Comparison of ENCODE assay signal across 19 cellular contexts in genomic region chr16:87791295-87792204, GRCh38. TPM values are rescaled to one million over a fixed set of nuclear protein-coding genes. Genes with fewer than 3 reads are reported as not detected.
DNase-seq lines count a peak whose midpoint lies in the region; ATAC-seq and TF ChIP-seq lines count a peak whose summit lies in the region.
"Had no signal": no experiment of that assay in that cellular context is flagged by ENCODE, and none has a peak within 500 bp of the region (broad histone marks: within the 10 kb centered on the region; RNA-seq: fewer than 3 reads in every experiment).

No MANE protein-coding gene starts in this region.

- TF ChIP-seq CTCF in sigmoid colon (IDR thresholded peaks at IDR 0.05) (no peak), CD14-positive monocyte (IDR thresholded peaks at IDR 0.05) (no peak)

- H3K4me3 ChIP-seq in H7 (ENCODE audit: insufficient read depth, low read depth, low read length) (no peak overlapping the region), sigmoid colon (no peak overlapping the region)
- H3K4me3 ChIP-seq: HAP-1, heart right ventricle, lower lobe of right lung had no signal

- H3K4me1 ChIP-seq in sigmoid colon: peaks cover 0 to 42% (median 11%) of the 10 kb centered on the region in 4 donors
- H3K4me1 ChIP-seq: HAP-1, lower lobe of right lung had no signal

- TF ChIP-seq EP300 in sigmoid colon (IDR thresholded peaks at IDR 0.05): no peak

- peak overlapping the region; percentile 67 to 90 (median 76) for H3K27ac ChIP-seq in sigmoid colon
- H3K27ac ChIP-seq: lower lobe of right lung had no signal

- TF ChIP-seq POLR2A in sigmoid colon (IDR thresholded peaks at IDR 0.05): no peak

- no peaks in the 10 kb centered on the region for H3K36me3 ChIP-seq in H7 (replicated peaks; ENCODE audit: control insufficient read depth, insufficient read depth, low read length)
- no peaks in the 10 kb centered on the region for H3K36me3 ChIP-seq in sigmoid colon
- H3K36me3 ChIP-seq: HAP-1, heart right ventricle, lower lobe of right lung had no signal

- H3K36me3 Mint-ChIP-seq in CD14-positive monocyte: no peaks in the 10 kb centered on the region

- intact Hi-C loops in sigmoid colon (cut with DNase I) (loop anchor here (5.0 kb wide), 1 partner anchor 61 kb away; no protein-coding TSS in a partner anchor), CD14-positive monocyte (cut with micrococcal nuclease) (no loop called here)

- no peaks in the 10 kb centered on the region for H3K27me3 ChIP-seq in H7 (ENCODE audit: control insufficient read depth, insufficient read depth, low read length)
- no peaks in the 10 kb centered on the region for H3K27me3 ChIP-seq in sigmoid colon

- ATAC-seq in HG02852 (IDR thresholded peaks at IDR 0.05; ENCODE audit: unreplicated experiment): no peak
- ATAC-seq in GM19463 (IDR thresholded peaks at IDR 0.05; ENCODE audit: unreplicated experiment): no peak
- no peak for ATAC-seq in HG03196 (IDR thresholded peaks at IDR 0.05; ENCODE audit: unreplicated experiment)
- ATAC-seq: effector memory CD8-positive, alpha-beta T cell; stimulated activated naive CD8-positive, alpha-beta T cell treated with anti-CD3 and anti-CD28 coated beads, Interleukin-15, Interleukin-2, amounts not matched to agents 100 U/mL and 50 U/mL, for 24 hours had no signal

- H3K9me3 Mint-ChIP-seq in CD14-positive monocyte: no peaks in the 10 kb centered on the region
- H3K9me3 Mint-ChIP-seq: activated T-helper 2 cell treated with anti-CD3 and anti-CD28 coated beads, Interferon-gamma antibody, Interleukin-2, Interleukin-4, amounts not matched to agents 10 μg/mL and 5 μg/mL and 100 μg/mL, durations not matched to agents 14 hours and 24 hours and 36 hours; CD4-positive, alpha-beta T cell; effector memory CD8-positive, alpha-beta T cell; T-helper 2 cell treated with Interferon-gamma antibody and Interleukin-4, amounts not matched to agents 5 μg/mL and 100 μg/mL, for 36 hours had no signal

- H3K27me3 Mint-ChIP-seq in CD14-positive monocyte (ENCODE audit: low read depth in 3 of 3): peaks cover 2 to 3% (median 3%) of the 10 kb centered on the region in 3 donors
- H3K27me3 Mint-ChIP-seq: CD4-positive, alpha-beta T cell had no signal

- H3K4me1 Mint-ChIP-seq in CD14-positive monocyte: peaks cover 12% of the 10 kb centered on the region

- H3K9me3 ChIP-seq in sigmoid colon: no peaks in the 10 kb centered on the region
- H3K9me3 ChIP-seq: HAP-1, heart right ventricle, lower lobe of right lung had no signal

- H3K27ac Mint-ChIP-seq in CD14-positive monocyte: peak overlapping the region in 2 of 7 donors; percentile 19 to 42
- H3K27ac Mint-ChIP-seq: activated T-helper 2 cell treated with anti-CD3 and anti-CD28 coated beads, Interferon-gamma antibody, Interleukin-2, Interleukin-4, amounts not matched to agents 10 μg/mL and 5 μg/mL and 100 μg/mL, durations not matched to agents 14 hours and 24 hours and 36 hours; CD4-positive, alpha-beta T cell; effector memory CD8-positive, alpha-beta T cell; T-helper 2 cell treated with Interferon-gamma antibody and Interleukin-4, amounts not matched to agents 5 μg/mL and 100 μg/mL, for 36 hours had no signal

- no peak overlapping the region for H3K4me3 Mint-ChIP-seq in CD14-positive monocyte
- H3K4me3 Mint-ChIP-seq: CD4-positive, alpha-beta T cell; effector memory CD8-positive, alpha-beta T cell; T-helper 2 cell treated with Interferon-gamma antibody and Interleukin-4, amounts not matched to agents 5 μg/mL and 100 μg/mL, for 36 hours had no signal

- WGBS in sigmoid colon, 2 donors: 84 to 87% methylated on average over 32 of the region's 32 CpGs

- DNase-seq in H7 (peak; percentile 77), anterior cingulate cortex (lab: John Stamatoyannopoulos, UW) (peak in 54 of 58 donors; percentile 9 to 91 (median 68)), inferior parietal cortex (ENCODE audit: extremely low spot score) (peak; percentile 53), sigmoid colon (no peak), CD14-positive monocyte (ENCODE audit: low spot score) (no peak)
- DNase-seq: activated CD4-positive, alpha-beta T cell treated with anti-CD3 and anti-CD28 coated beads, Interleukin-2, amount 50 U/mL, for 48 hours; CD4-positive, alpha-beta T cell; effector memory CD8-positive, alpha-beta T cell; lower lobe of right lung; MM.1S; NCI-H2227 treated with DMSO at 0.1 percent for 48 hours; stimulated activated naive CD8-positive, alpha-beta T cell treated with anti-CD3 and anti-CD28 coated beads, Interleukin-15, Interleukin-2, amounts not matched to agents 100 U/mL and 50 U/mL, for 24 hours had no signal

RNA-seq across cellular contexts. Expression of gene KLHDC4, which starts 25.8 kb away (rescaled TPM):
- total RNA-seq in H7 (2014; rRNA removed; shearing (Covaris generic)): 29.6 and 32.4 TPM in 2 replicates
- 10 to 100 TPM; 24.6 to 28.5 (median 25.5) TPM for total RNA-seq in sigmoid colon
- polyA plus RNA-seq in sigmoid colon: 10 to 100 TPM; 12.7 to 71.0 (median 18.0) TPM
- polyA plus RNA-seq in CD14-positive monocyte: 10 to 100 TPM; 11.2 to 12.6 TPM

Comparison
In these comparisons a context has a peak if more than half of its experiments do, and no peak if none do; other contexts are left out.
1. DNase-seq: peak in H7 (single experiment), anterior cingulate cortex (54 of 58) and inferior parietal cortex (single experiment); none in sigmoid colon (single experiment) and CD14-positive monocyte (single experiment).